8 cellular contexts compared by ENCODE assay signal in genomic region chr9:73200694-73201432, GRCh38. TPM values are rescaled to one million over a fixed set of nuclear protein-coding genes. Genes with fewer than 3 reads are reported as not detected.
A peak's percentile ranks its signal among the peaks of the same experiment; 100 is the strongest.
DNase-seq lines count a peak whose midpoint lies in the region; ATAC-seq lines count a peak whose summit lies in the region.

No MANE protein-coding gene starts in this region.

- intact Hi-C loops in left colon (cut with DNase I, micrococcal nuclease) = no loop called here

- peak; percentile 36 to 55 for DNase-seq in AML-193 (lab: John Stamatoyannopoulos, UW)
- peak; percentile 48 for DNase-seq in NCI-H1436 treated with DMSO at 0.1 percent for 48 hours (lab: John Stamatoyannopoulos, UW)
- peak; percentile 34 for DNase-seq in amniotic stem cell (lab: John Stamatoyannopoulos, UW)
- no peak for DNase-seq in left colon
- DNase-seq in NCI-H187 (lab: John Stamatoyannopoulos, UW) = no peak

- ATAC-seq in GM18867 (IDR thresholded peaks at IDR 0.05; ENCODE audit: unreplicated experiment) = peak; percentile 45
- peak; percentile 42 for ATAC-seq in left colon
- no peak for ATAC-seq in GM19397 (IDR thresholded peaks at IDR 0.05; ENCODE audit: unreplicated experiment)
- ATAC-seq in HG02623 (IDR thresholded peaks at IDR 0.05; ENCODE audit: unreplicated experiment) = no peak

RNA-seq across cellular contexts. Expression of gene ANXA1, which starts 49.2 kb away (rescaled TPM):
- total RNA-seq in left colon = 10 to 100 TPM; 21.8 to 34.1 TPM

Comparison
In these comparisons a context has a peak if more than half of its experiments do, and no peak if none do; other contexts are left out.
1. DNase-seq: peak in AML-193 (2 of 2), NCI-H1436 treated with DMSO at 0.1 percent for 48 hours (single experiment) and amniotic stem cell (single experiment); none in left colon (0 of 2) and NCI-H187 (0 of 2).
2. ATAC-seq: peak in GM18867 (single experiment) and left colon (single experiment); none in GM19397 (single experiment) and HG02623 (single experiment).